In genomic region chr1:236416165-236416564, GRCh38 we compare ENCODE assay signal across 10 cellular contexts. TPM values are rescaled to one million over a fixed set of nuclear protein-coding genes. Genes with fewer than 3 reads are reported as not detected.
DNase-seq lines count a peak whose midpoint lies in the region; ATAC-seq and TF ChIP-seq lines count a peak whose summit lies in the region.
"Had no signal": no experiment of that assay in that cellular context is flagged by ENCODE, and none has a peak within 500 bp of the region (broad histone marks: within the 10 kb centered on the region; RNA-seq: fewer than 3 reads in every experiment).

No MANE protein-coding gene starts in this region.

- peak; percentile 47 for DNase-seq in activated CD4-positive, alpha-beta T cell treated with anti-CD3 and anti-CD28 coated beads, Interleukin-2, amount 10 ng/mL, durations not matched to agents 7 days and 5 days
- no peak for DNase-seq in activated CD4-positive, alpha-beta T cell treated with anti-CD3 and anti-CD28 coated beads, Interleukin-2, amount 50 U/mL, for 48 hours
- peak; percentile 26 for DNase-seq in T-helper 22 cell (ENCODE audit: low read depth)
- peak; percentile 10 to 11 for DNase-seq in dermis microvascular lymphatic vessel endothelial cell (ENCODE audit: low read depth in 2 of 2)
- DNase-seq in NCI-H2107 treated with DMSO at 0.1 percent for 48 hours (lab: John Stamatoyannopoulos, UW; ENCODE audit: unreplicated experiment): no peak
- DNase-seq in MCF 10A (ENCODE audit: unreplicated experiment): no peak
- DNase-seq: heart right ventricle had no signal

- TF ChIP-seq CTCF in MCF 10A (IDR thresholded peaks at IDR 0.05; ENCODE audit: unreplicated experiment): no peak

- H3K4me1 Mint-ChIP-seq in activated CD4-positive, alpha-beta T cell treated with anti-CD3 and anti-CD28 coated beads, Interleukin-2, amount 10 ng/mL, durations not matched to agents 7 days and 5 days: peaks cover 11% of the 10 kb centered on the region
- H3K4me1 Mint-ChIP-seq in stimulated activated naive CD8-positive, alpha-beta T cell treated with anti-CD3 and anti-CD28 coated beads, Interleukin-15, Interleukin-2, amounts not matched to agents 100 ng/mL and 50 ng/mL, for 24 hours (ENCODE audit: low read depth): peaks cover 21% of the 10 kb centered on the region
- H3K4me1 Mint-ChIP-seq in MCF 10A (ENCODE audit: insufficient read depth, unreplicated experiment): peaks cover 9% of the 10 kb centered on the region

- CTCF ChIA-PET in activated CD4-positive, alpha-beta T cell treated with anti-CD3 and anti-CD28 coated beads, Interleukin-2, amount 10 ng/mL, durations not matched to agents 7 days and 5 days (lab: Charles Lee): no interaction called here
- CTCF ChIA-PET in MCF 10A (lab: Yijun Ruan, JAX): interaction anchor here (0.5 to 0.9 kb wide), 4 partner anchors 63 to 312 kb away, joined by 3 to 4 read pairs (median 4); no protein-coding TSS in a partner anchor

- peak overlapping the region; percentile 31 for H3K4me3 Mint-ChIP-seq in activated CD4-positive, alpha-beta T cell treated with anti-CD3 and anti-CD28 coated beads, Interleukin-2, amount 10 ng/mL, durations not matched to agents 7 days and 5 days
- peak overlapping the region; percentile 51 for H3K4me3 Mint-ChIP-seq in stimulated activated naive CD8-positive, alpha-beta T cell treated with anti-CD3 and anti-CD28 coated beads, Interleukin-15, Interleukin-2, amounts not matched to agents 100 ng/mL and 50 ng/mL, for 24 hours
- H3K4me3 Mint-ChIP-seq in MCF 10A (ENCODE audit: unreplicated experiment): no peak overlapping the region

- ATAC-seq in GM21737 (IDR thresholded peaks at IDR 0.05; ENCODE audit: unreplicated experiment): no peak

- no peaks in the 10 kb centered on the region for H3K27me3 Mint-ChIP-seq in activated CD4-positive, alpha-beta T cell treated with anti-CD3 and anti-CD28 coated beads, Interleukin-2, amount 10 ng/mL, durations not matched to agents 7 days and 5 days
- H3K27me3 Mint-ChIP-seq in stimulated activated naive CD8-positive, alpha-beta T cell treated with anti-CD3 and anti-CD28 coated beads, Interleukin-15, Interleukin-2, amounts not matched to agents 100 ng/mL and 50 ng/mL, for 24 hours: no peaks in the 10 kb centered on the region
- no peaks in the 10 kb centered on the region for H3K27me3 Mint-ChIP-seq in MCF 10A (ENCODE audit: insufficient read depth, unreplicated experiment)

- intact Hi-C loops in MCF 10A (cut with micrococcal nuclease): no loop called here

- H3K9me3 Mint-ChIP-seq in activated CD4-positive, alpha-beta T cell treated with anti-CD3 and anti-CD28 coated beads, Interleukin-2, amount 10 ng/mL, durations not matched to agents 7 days and 5 days: no peaks in the 10 kb centered on the region
- no peaks in the 10 kb centered on the region for H3K9me3 Mint-ChIP-seq in stimulated activated naive CD8-positive, alpha-beta T cell treated with anti-CD3 and anti-CD28 coated beads, Interleukin-15, Interleukin-2, amounts not matched to agents 100 ng/mL and 50 ng/mL, for 24 hours
- no peaks in the 10 kb centered on the region for H3K9me3 Mint-ChIP-seq in MCF 10A (ENCODE audit: unreplicated experiment)

- H3K27ac Mint-ChIP-seq in activated CD4-positive, alpha-beta T cell treated with anti-CD3 and anti-CD28 coated beads, Interleukin-2, amount 10 ng/mL, durations not matched to agents 7 days and 5 days: peak overlapping the region; percentile 86
- H3K27ac Mint-ChIP-seq in stimulated activated naive CD8-positive, alpha-beta T cell treated with anti-CD3 and anti-CD28 coated beads, Interleukin-15, Interleukin-2, amounts not matched to agents 100 ng/mL and 50 ng/mL, for 24 hours: peak overlapping the region; percentile 78
- H3K27ac Mint-ChIP-seq in MCF 10A (ENCODE audit: low read depth, unreplicated experiment): no peak overlapping the region

- H3K36me3 Mint-ChIP-seq in activated CD4-positive, alpha-beta T cell treated with anti-CD3 and anti-CD28 coated beads, Interleukin-2, amount 10 ng/mL, durations not matched to agents 7 days and 5 days (ENCODE audit: low read depth): peaks cover 2% of the 10 kb centered on the region
- peaks cover 4% of the 10 kb centered on the region for H3K36me3 Mint-ChIP-seq in stimulated activated naive CD8-positive, alpha-beta T cell treated with anti-CD3 and anti-CD28 coated beads, Interleukin-15, Interleukin-2, amounts not matched to agents 100 ng/mL and 50 ng/mL, for 24 hours (ENCODE audit: low read depth)
- H3K36me3 Mint-ChIP-seq in MCF 10A (ENCODE audit: insufficient read depth, unreplicated experiment): peaks cover 4% of the 10 kb centered on the region

- no TSS peak for BruUV-seq in MCF 10A (replicated peaks; lab: Mats Ljungman, UMichigan)

- POLR2A ChIA-PET in activated CD4-positive, alpha-beta T cell treated with anti-CD3 and anti-CD28 coated beads, Interleukin-2, amount 10 ng/mL, durations not matched to agents 7 days and 5 days (lab: Charles Lee): no interaction called here
- POLR2A ChIA-PET in MCF 10A (lab: Yijun Ruan, JAX): no interaction called here

RNA-seq across cellular contexts. Expression of gene EDARADD, which starts 22.1 kb away (rescaled TPM):
- 1 to 10 TPM; 1.6 to 2.0 TPM for total RNA-seq in activated CD4-positive, alpha-beta T cell treated with anti-CD3 and anti-CD28 coated beads, Interleukin-2, amount 10 ng/mL, durations not matched to agents 7 days and 5 days
- total RNA-seq in dermis microvascular lymphatic vessel endothelial cell: under 0.01 TPM in 2 replicates
- 0.65 and 1.1 TPM in 2 replicates for total RNA-seq in MCF 10A (2022)
- total RNA-seq: OCI-LY7 had no signal

Comparison
In these comparisons a context has a peak if more than half of its experiments do, and no peak if none do; other contexts are left out.
1. DNase-seq: peak in activated CD4-positive, alpha-beta T cell treated with anti-CD3 and anti-CD28 coated beads, Interleukin-2, amount 10 ng/mL, durations not matched to agents 7 days and 5 days (single experiment), T-helper 22 cell (single experiment) and dermis microvascular lymphatic vessel endothelial cell (2 of 2); none in activated CD4-positive, alpha-beta T cell treated with anti-CD3 and anti-CD28 coated beads, Interleukin-2, amount 50 U/mL, for 48 hours (0 of 2), NCI-H2107 treated with DMSO at 0.1 percent for 48 hours (single experiment) and MCF 10A (single experiment).